Comparison of ENCODE assay signal across 19 cellular contexts in genomic region chr10:71790749-71791440, GRCh38. TPM values are rescaled to one million over a fixed set of nuclear protein-coding genes. Genes with fewer than 3 reads are reported as not detected.
DNase-seq lines count a peak whose midpoint lies in the region; ATAC-seq and TF ChIP-seq lines count a peak whose summit lies in the region.
"Had no signal": no experiment of that assay in that cellular context is flagged by ENCODE, and none has a peak within 500 bp of the region (broad histone marks: within the 10 kb centered on the region; RNA-seq: fewer than 3 reads in every experiment).

No MANE protein-coding gene starts in this region.

- no peaks in the 10 kb centered on the region for H3K4me1 ChIP-seq in DND-41 (ENCODE audit: insufficient read depth, low read length)
- no peaks in the 10 kb centered on the region for H3K4me1 ChIP-seq in mucosa of descending colon (ENCODE audit: low read depth)
- H3K4me1 ChIP-seq: adrenal gland had no signal

- TF ChIP-seq POLR2A in GM18505 (IDR thresholded peaks at IDR 0.05; ENCODE audit: borderline replicate concordance, extremely low read depth, insufficient read depth, insufficient read length), result no peak

- H2AFZ ChIP-seq in DND-41 (ENCODE audit: low read depth, low read length), result no peak overlapping the region

- TF ChIP-seq CTCF in DND-41 (IDR thresholded peaks at IDR 0.05; ENCODE audit: borderline replicate concordance, extremely low read depth, low read length, poor library complexity, severe bottlenecking) (no peak), mucosa of descending colon (IDR thresholded peaks at IDR 0.05) (no peak)

- no peak overlapping the region for H3K9ac ChIP-seq in DND-41 (ENCODE audit: low read depth, low read length)

- intact Hi-C loops in mucosa of descending colon (cut with DNase I, micrococcal nuclease), result no loop called here

- no peaks in the 10 kb centered on the region for H3K79me2 ChIP-seq in DND-41 (ENCODE audit: insufficient read depth, low read length)

- ATAC-seq in DND-41 (ENCODE audit: insufficient read depth, low read depth) (peak; percentile 77), GM18505 (IDR thresholded peaks at IDR 0.05; ENCODE audit: unreplicated experiment) (peak; percentile 50), mucosa of descending colon (peak; percentile 28), HG02763 (IDR thresholded peaks at IDR 0.05; ENCODE audit: unreplicated experiment) (no peak), GM18909 (IDR thresholded peaks at IDR 0.05; ENCODE audit: poor library complexity, unreplicated experiment) (no peak), GM19463 (IDR thresholded peaks at IDR 0.05; ENCODE audit: unreplicated experiment) (no peak)
- ATAC-seq: WTC11 had no signal

- H3K36me3 ChIP-seq in DND-41 (ENCODE audit: insufficient read depth, low read length), result no peaks in the 10 kb centered on the region
- no peaks in the 10 kb centered on the region for H3K36me3 ChIP-seq in mucosa of descending colon (ENCODE audit: low read depth)
- H3K36me3 ChIP-seq: adrenal gland had no signal

- H4K20me1 ChIP-seq in DND-41 (ENCODE audit: insufficient read depth, low read length), result peaks cover 3% of the 10 kb centered on the region

- H3K27me3 ChIP-seq in DND-41 (ENCODE audit: insufficient read depth, low read length, poor library complexity), result no peaks in the 10 kb centered on the region
- H3K27me3 ChIP-seq: adrenal gland had no signal

- H3K27ac ChIP-seq in DND-41 (ENCODE audit: low read length), result no peak overlapping the region
- H3K27ac ChIP-seq: adrenal gland, SK-N-MC had no signal

- no peaks in the 10 kb centered on the region for H3K9me3 ChIP-seq in DND-41 (ENCODE audit: insufficient read depth, low read length, severe bottlenecking)
- no peaks in the 10 kb centered on the region for H3K9me3 ChIP-seq in mucosa of descending colon
- H3K9me3 ChIP-seq: adrenal gland had no signal

- DNase-seq in DND-41 (no peak), mucosa of descending colon (peak in 1 of 3 donors; percentile 36), cortex of kidney (lab: John Stamatoyannopoulos, UW) (no peak)
- peak; percentile 65 for DNase-seq in Jurkat, Clone E6-1 (ENCODE audit: low read depth, low spot score)
- DNase-seq: adrenal gland; DMS79; glutamatergic neuron; Kasumi-1; NCI-H1105 treated with DMSO at 0.1 percent for 48 hours; NCI-H2081 treated with DMSO at 0.1 percent for 48 hours; NCI-H510A treated with DMSO at 0.1 percent for 48 hours; NK-92 treated with Interleukin-12 subunit alpha and Interleukin-12 subunit beta, amount 100 ng/mL, for 24 hours; trophoblast cell had no signal

- H3K4me2 ChIP-seq in DND-41 (ENCODE audit: insufficient read depth, low read length), result no peak overlapping the region

- H3K4me3 ChIP-seq in DND-41 (ENCODE audit: low read depth in 1 of 2, low read length in 2 of 2) (no peak overlapping the region), mucosa of descending colon (no peak overlapping the region)
- H3K4me3 ChIP-seq in Jurkat, Clone E6-1 (ENCODE audit: low read length), result peak overlapping the region; percentile 10; the same call in 1 of the 2 replicates
- H3K4me3 ChIP-seq: adrenal gland, SK-N-MC had no signal

RNA-seq across cellular contexts. Expression of gene VSIR, which starts 17.6 kb away (rescaled TPM):
- polyA plus RNA-seq in Jurkat, Clone E6-1 (2012; ENCODE audit: insufficient read depth, insufficient read length), result 8.0 TPM
- total RNA-seq in mucosa of descending colon, result 10 to 100 TPM; 48.1 to 71.0 (median 60.7) TPM

Comparison
In these comparisons a context has a peak if more than half of its experiments do, and no peak if none do; other contexts are left out.
1. ATAC-seq: peak in DND-41 (single experiment), GM18505 (single experiment) and mucosa of descending colon (single experiment); none in HG02763 (single experiment), GM18909 (single experiment) and GM19463 (single experiment).